Comparison of ENCODE assay signal across 17 cellular contexts in the genomic region with DNA sequence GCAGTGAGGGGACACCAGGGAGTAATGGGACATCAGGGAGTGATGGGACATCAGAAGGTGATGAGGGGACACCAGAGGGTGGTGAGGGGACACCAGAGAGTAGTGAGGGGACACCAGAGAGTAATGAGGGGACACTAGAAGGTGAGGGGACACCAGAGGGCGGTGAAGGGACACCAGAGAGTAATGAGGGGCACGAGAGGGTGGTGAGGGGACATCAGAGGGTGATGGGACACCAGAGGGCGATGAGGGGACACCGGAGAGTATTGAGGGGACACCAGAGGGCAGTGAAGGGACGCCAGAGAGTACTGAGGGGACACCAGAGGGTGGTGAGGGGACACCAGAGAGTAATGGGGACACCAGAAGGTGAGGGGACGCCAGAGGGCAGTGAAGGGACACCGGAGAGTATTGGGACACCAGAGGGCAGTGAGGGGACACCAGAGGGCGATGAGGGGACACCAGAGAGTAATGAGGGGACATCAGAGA. TPM values are rescaled to one million over a fixed set of nuclear protein-coding genes. Genes with fewer than 3 reads are reported as not detected.
DNase-seq lines count a peak whose midpoint lies in the region; ATAC-seq and TF ChIP-seq lines count a peak whose summit lies in the region.
"Had no signal": no experiment of that assay in that cellular context is flagged by ENCODE, and none has a peak within 500 bp of the region (broad histone marks: within the 10 kb centered on the region; RNA-seq: fewer than 3 reads in every experiment).

No MANE protein-coding gene starts in this region.

- no peak overlapping the region for H3K27ac ChIP-seq in IMR-90 (ENCODE audit: insufficient read depth, low read length)
- H3K27ac ChIP-seq: heart left ventricle, neural progenitor cell had no signal

- H3K27me3 Mint-ChIP-seq in chondrocyte (ENCODE audit: low read depth) (no peaks in the 10 kb centered on the region), progenitor cell of endocrine pancreas (no peaks in the 10 kb centered on the region)
- H3K27me3 Mint-ChIP-seq: CD4-positive, CD25-positive, alpha-beta regulatory T cell; IgD-negative memory B cell had no signal

- H3K36me3 Mint-ChIP-seq in chondrocyte (ENCODE audit: low read depth) (peaks cover 11% of the 10 kb centered on the region), progenitor cell of endocrine pancreas (ENCODE audit: insufficient read depth) (peaks cover 2% of the 10 kb centered on the region)
- H3K36me3 Mint-ChIP-seq: IgD-negative memory B cell had no signal

- DNase-seq in activated effector memory CD4-positive, alpha-beta T cell treated with anti-CD3 and anti-CD28 coated beads, Interleukin-2, amount 50 U/mL, for 16 hours: peak; percentile 57
- no peak for DNase-seq in activated effector memory CD4-positive, alpha-beta T cell treated with Interleukin-2 at 50 U/mL for 16 hours
- no peak for DNase-seq in IMR-90
- peak; percentile 56 for DNase-seq in chondrocyte (ENCODE audit: low spot score)
- DNase-seq in progenitor cell of endocrine pancreas (ENCODE audit: low spot score, unreplicated experiment): no peak
- no peak for DNase-seq in KG1 (lab: John Stamatoyannopoulos, UW)
- DNase-seq in SK-N-DZ (ENCODE audit: low spot score): no peak
- DNase-seq: effector CD4-positive, alpha-beta T cell; NCI-H2107; NCI-H524 treated with DMSO at 0.1 percent for 48 hours; SIG-M5 had no signal

- no peaks in the 10 kb centered on the region; a peak in 1 of 4 replicates for H3K79me1 ChIP-seq in IMR-90 (ENCODE audit: low read depth in 1 of 2, low read length in 2 of 2)

- CTCF ChIA-PET in IMR-90 (lab: Yijun Ruan, JAX): no interaction called here

- no peak overlapping the region for H2BK5ac ChIP-seq in IMR-90 (ENCODE audit: low read depth, low read length, poor library complexity, severe bottlenecking)

- H3K14ac ChIP-seq in IMR-90 (replicated peaks; ENCODE audit: low read depth, low read length): no peak overlapping the region

- no peaks in the 10 kb centered on the region for H3K27me3 ChIP-seq in IMR-90 (ENCODE audit: control insufficient read depth, insufficient read depth, low read length)
- H3K27me3 ChIP-seq: heart left ventricle, neural progenitor cell had no signal

- TF ChIP-seq CTCF in IMR-90 (conservative IDR thresholded peaks at IDR 0.05; ENCODE audit: low read depth, low read length) (no peak), chondrocyte (IDR thresholded peaks at IDR 0.05) (no peak), progenitor cell of endocrine pancreas (IDR thresholded peaks at IDR 0.05; ENCODE audit: unreplicated experiment) (no peak)

- no peak overlapping the region for H3K56ac ChIP-seq in IMR-90 (ENCODE audit: extremely low read depth, insufficient read depth, low read length)

- H3K4me3 ChIP-seq in IMR-90 (ENCODE audit: insufficient read depth, low read depth, low read length): no peak overlapping the region
- H3K4me3 ChIP-seq: heart left ventricle, neural progenitor cell had no signal

- ATAC-seq in IMR-90 (ENCODE audit: low read depth): no peak
- ATAC-seq in HG02852 (IDR thresholded peaks at IDR 0.05; ENCODE audit: unreplicated experiment): no peak
- ATAC-seq: activated CD4-positive, CD25-positive, alpha-beta regulatory T cell treated with anti-CD3 and anti-CD28 coated beads, Interleukin-2, amount 50 U/mL, for 24 hours; heart left ventricle had no signal

- no peaks in the 10 kb centered on the region for H3K9me3 ChIP-seq in IMR-90 (ENCODE audit: control insufficient read depth, insufficient read depth, low read length)
- H3K9me3 ChIP-seq: heart left ventricle had no signal

- no peak overlapping the region for H3K9ac ChIP-seq in IMR-90 (ENCODE audit: low read depth, low read length)
- H3K9ac ChIP-seq: neural progenitor cell had no signal

- no peak overlapping the region for H3K23ac ChIP-seq in IMR-90 (ENCODE audit: low read depth, low read length)

- peaks cover 49% of the 10 kb centered on the region for H3K36me3 ChIP-seq in IMR-90 (ENCODE audit: control insufficient read depth, insufficient read depth, low read length)
- H3K36me3 ChIP-seq: neural progenitor cell had no signal

- POLR2A ChIA-PET in IMR-90 (lab: Charles Lee; ENCODE audit: unreplicated experiment): no interaction called here

- H3K4ac ChIP-seq in IMR-90 (ENCODE audit: low read depth, low read length): no peak overlapping the region

- no peak overlapping the region for H2BK20ac ChIP-seq in IMR-90 (ENCODE audit: low read depth, low read length)

- H3K4me1 Mint-ChIP-seq in chondrocyte (ENCODE audit: low read depth) (peaks cover 6% of the 10 kb centered on the region), progenitor cell of endocrine pancreas (ENCODE audit: low read depth) (no peaks in the 10 kb centered on the region)
- H3K4me1 Mint-ChIP-seq: neural progenitor cell had no signal

- no peak overlapping the region for H4K5ac ChIP-seq in IMR-90 (ENCODE audit: low read depth, low read length)

- H4K91ac ChIP-seq in IMR-90 (ENCODE audit: insufficient read depth, low read depth, low read length): no peak overlapping the region

- H4K20me1 ChIP-seq in IMR-90 (ENCODE audit: insufficient read depth, low read length): peaks cover 4% of the 10 kb centered on the region; the same call in 1 of the 2 replicates

- H3K4me1 ChIP-seq in IMR-90 (ENCODE audit: control insufficient read depth, insufficient read depth, low read length): no peaks in the 10 kb centered on the region
- H3K4me1 ChIP-seq: neural progenitor cell had no signal

- H4K8ac ChIP-seq in IMR-90 (ENCODE audit: low read depth in 2 of 2, low read length in 2 of 2): no peak overlapping the region

- no peak for TF ChIP-seq POLR2A in IMR-90 (IDR thresholded peaks at IDR 0.05; ENCODE audit: low read depth, low read length)

- H2AK9ac ChIP-seq in IMR-90 (replicated peaks; ENCODE audit: low read depth, low read length, poor library complexity): no peak overlapping the region

- H2AFZ ChIP-seq in IMR-90 (replicated peaks; ENCODE audit: low read length, poor library complexity): peak overlapping the region; percentile 43
- H2AFZ ChIP-seq: neural progenitor cell had no signal

- H3K4me3 Mint-ChIP-seq in chondrocyte (ENCODE audit: unreplicated experiment): no peak overlapping the region
- H3K4me3 Mint-ChIP-seq in progenitor cell of endocrine pancreas (ENCODE audit: low read depth): no peak overlapping the region
- H3K4me3 Mint-ChIP-seq: CD4-positive, CD25-positive, alpha-beta regulatory T cell; IgD-negative memory B cell; neural progenitor cell had no signal

- H3K27ac Mint-ChIP-seq in chondrocyte (ENCODE audit: unreplicated experiment) (no peak overlapping the region), progenitor cell of endocrine pancreas (peak overlapping the region; percentile 18)
- H3K27ac Mint-ChIP-seq: neural progenitor cell had no signal

- TF ChIP-seq RAD21 in IMR-90 (IDR thresholded peaks at IDR 0.05; ENCODE audit: low read length): no peak

- H2AK5ac ChIP-seq in IMR-90 (ENCODE audit: low read depth, low read length): no peak overlapping the region

- in situ Hi-C loops in IMR-90 (cut with MboI; ENCODE audit: low sequenced_read_pairs): no loop called here

- no peak overlapping the region for H2BK15ac ChIP-seq in IMR-90 (ENCODE audit: low read depth, low read length)

- dilution Hi-C loops in IMR-90 (cut with HindIII; ENCODE audit: low sequenced_read_pairs, unreplicated experiment): no loop called here

- H3K9me3 Mint-ChIP-seq in chondrocyte (ENCODE audit: low read depth): no peaks in the 10 kb centered on the region
- no peaks in the 10 kb centered on the region for H3K9me3 Mint-ChIP-seq in progenitor cell of endocrine pancreas (ENCODE audit: low read depth)
- H3K9me3 Mint-ChIP-seq: CD4-positive, CD25-positive, alpha-beta regulatory T cell; IgD-negative memory B cell; neural progenitor cell had no signal

- H3K9me1 ChIP-seq in IMR-90 (ENCODE audit: insufficient read depth, low read length): peaks cover 16% of the 10 kb centered on the region

- BruUV-seq in IMR-90 (replicated peaks; lab: Mats Ljungman, UMichigan): no TSS peak

- no peak overlapping the region for H3K4me2 ChIP-seq in IMR-90 (ENCODE audit: low read depth, low read length)
- H3K4me2 ChIP-seq: neural progenitor cell had no signal

- intact Hi-C loops in IMR-90 (cut with micrococcal nuclease): no loop called here

- H2BK120ac ChIP-seq in IMR-90 (ENCODE audit: low read depth, low read length): no peak overlapping the region

- WGBS in IMR-90 (ENCODE audit: extremely low coverage in 2 of 2, insufficient read length in 1 of 2), 2 experiments: 89% methylated on average over 7 of the region's 8 CpGs; no CpG with 5 or more reads in 1 of the 2 experiments

- H3K18ac ChIP-seq in IMR-90 (ENCODE audit: low read depth, low read length): no peak overlapping the region

TF ChIP-seq in IMR-90, 13 proteins besides CTCF, POLR2A, EP300 and RAD21 (continues in another document):
- TF ChIP-seq RFX5 (IDR thresholded peaks at IDR 0.05; ENCODE audit: low read depth, low read length): no peak
- no peak for TF ChIP-seq SMC3 (IDR thresholded peaks at IDR 0.05; ENCODE audit: low read depth, low read length)
- TF ChIP-seq MAFK (IDR thresholded peaks at IDR 0.05; ENCODE audit: low read depth, low read length): no peak
- TF ChIP-seq, protein P1, sequence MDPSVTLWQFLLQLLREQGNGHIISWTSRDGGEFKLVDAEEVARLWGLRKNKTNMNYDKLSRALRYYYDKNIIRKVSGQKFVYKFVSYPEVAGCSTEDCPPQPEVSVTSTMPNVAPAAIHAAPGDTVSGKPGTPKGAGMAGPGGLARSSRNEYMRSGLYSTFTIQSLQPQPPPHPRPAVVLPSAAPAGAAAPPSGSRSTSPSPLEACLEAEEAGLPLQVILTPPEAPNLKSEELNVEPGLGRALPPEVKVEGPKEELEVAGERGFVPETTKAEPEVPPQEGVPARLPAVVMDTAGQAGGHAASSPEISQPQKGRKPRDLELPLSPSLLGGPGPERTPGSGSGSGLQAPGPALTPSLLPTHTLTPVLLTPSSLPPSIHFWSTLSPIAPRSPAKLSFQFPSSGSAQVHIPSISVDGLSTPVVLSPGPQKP (IDR thresholded peaks at IDR 0.05; ENCODE audit: borderline replicate concordance, low read depth, low read length): no peak

RNA-seq across cellular contexts. Expression of a gene that starts 10.5 kb away (rescaled TPM):
- 0.54 and 0.56 TPM in 2 replicates for total RNA-seq in IMR-90 (2012; rRNA removed)
- 2.2 and 2.3 TPM in 2 replicates for polyA plus RNA-seq in IMR-90 (2012; rRNA removed)
- 1.9 and 2.2 TPM in 2 replicates for polyA plus RNA-seq in IMR-90 (2012; cell fraction: cytosol; rRNA removed)
- 3.3 and 4.4 TPM in 2 replicates for polyA plus RNA-seq in IMR-90 (2012; cell fraction: nucleus; rRNA removed; ENCODE audit: low replicate concordance)
- total RNA-seq in chondrocyte: 12.4 to 21.9 TPM (median 19.0 TPM) in 3 replicates
- 10.1 and 11.7 TPM in 2 replicates for total RNA-seq in progenitor cell of endocrine pancreas
- polyA plus RNA-seq in SK-N-DZ (2014; cell fraction: cytosol; rRNA removed): 13.3 and 13.4 TPM in 2 replicates
- polyA plus RNA-seq in SK-N-DZ (2014; cell fraction: nucleus; rRNA removed): 11.7 and 20.9 TPM in 2 replicates
- polyA plus RNA-seq: CD4-positive, CD25-positive, alpha-beta regulatory T cell; IgD-negative memory B cell had no signal

RNA-seq across cellular contexts. Expression of a gene that starts 33.3 kb away (rescaled TPM):
- total RNA-seq in IMR-90 (2012; rRNA removed) (56.7 and 77.6 TPM in 2 replicates), chondrocyte (39.5 to 45.7 TPM (median 43.7 TPM) in 3 replicates), progenitor cell of endocrine pancreas (73.0 and 73.1 TPM in 2 replicates)
- 62.0 and 71.6 TPM in 2 replicates for polyA plus RNA-seq in IMR-90 (2012; rRNA removed)
- 29.7 and 46.8 TPM in 2 replicates for polyA plus RNA-seq in IMR-90 (2012; cell fraction: cytosol; rRNA removed)
- 53.8 and 112 TPM in 2 replicates for polyA plus RNA-seq in IMR-90 (2012; cell fraction: nucleus; rRNA removed; ENCODE audit: low replicate concordance)
- 105 and 131 TPM in 2 replicates for polyA plus RNA-seq in SK-N-DZ (2014; cell fraction: cytosol; rRNA removed)
- 294 and 315 TPM in 2 replicates for polyA plus RNA-seq in SK-N-DZ (2014; cell fraction: nucleus; rRNA removed)

Comparison
In these comparisons a context has a peak if more than half of its experiments do, and no peak if none do; other contexts are left out.
1. DNase-seq: peak in activated effector memory CD4-positive, alpha-beta T cell treated with anti-CD3 and anti-CD28 coated beads, Interleukin-2, amount 50 U/mL, for 16 hours (single experiment) and chondrocyte (single experiment); none in activated effector memory CD4-positive, alpha-beta T cell treated with Interleukin-2 at 50 U/mL for 16 hours (single experiment), IMR-90 (single experiment), progenitor cell of endocrine pancreas (single experiment), KG1 (single experiment) and SK-N-DZ (single experiment).